21 cellular contexts compared by ENCODE assay signal in the genomic region with DNA sequence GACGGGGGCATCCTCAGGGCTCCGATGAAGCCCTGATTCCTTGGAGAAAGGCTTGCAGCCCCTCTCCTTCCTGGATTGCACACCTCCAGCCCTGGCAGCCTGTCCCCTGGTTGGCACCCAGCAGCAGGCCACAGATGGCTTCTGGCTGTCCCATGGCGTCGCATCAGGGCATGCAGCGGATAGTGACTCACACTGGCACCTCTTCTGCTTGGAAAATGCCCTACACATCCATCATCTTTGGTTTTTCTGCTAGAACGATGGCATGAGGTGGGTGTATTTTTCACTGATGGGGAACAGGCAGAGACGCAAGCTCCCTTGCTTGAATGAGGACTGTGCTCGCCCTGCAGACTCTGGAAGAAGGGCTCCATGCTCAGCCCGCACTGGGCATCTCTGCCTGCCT. TPM values are rescaled to one million over a fixed set of nuclear protein-coding genes. Genes with fewer than 3 reads are reported as not detected.
DNase-seq lines count a peak whose midpoint lies in the region; ATAC-seq and TF ChIP-seq lines count a peak whose summit lies in the region.
"Had no signal": no experiment of that assay in that cellular context is flagged by ENCODE, and none has a peak within 500 bp of the region (broad histone marks: within the 10 kb centered on the region; RNA-seq: fewer than 3 reads in every experiment).

No MANE protein-coding gene starts in this region.

- POLR2A ChIA-PET in HEK293T (lab: Yijun Ruan, JAX): no interaction called here

- peak overlapping the region; percentile 79 for H4K8ac ChIP-seq in mesenchymal stem cell (ENCODE audit: low read length)

- TF ChIP-seq CTCF in psoas muscle (IDR thresholded peaks at IDR 0.05): no peak

- H3K27ac ChIP-seq in mesenchymal stem cell (ENCODE audit: low read length, poor library complexity, severe bottlenecking) (no peak overlapping the region), psoas muscle (no peak overlapping the region)
- H3K27ac ChIP-seq: C4-2B, SJSA1 had no signal

- 93% methylated on average over 9 of the region's 9 CpGs for WGBS in mesenchymal stem cell
- WGBS in psoas muscle, 3 donors: 61 to 86% (median 66%) methylated on average over 9 of the region's 9 CpGs

- H3K4me3 ChIP-seq in mesenchymal stem cell (ENCODE audit: insufficient read depth in 1 of 2, low read depth in 1 of 2, low read length in 2 of 2): no peak overlapping the region
- no peak overlapping the region for H3K4me3 ChIP-seq in psoas muscle
- H3K4me3 ChIP-seq: SJSA1 had no signal

- H3K9me3 ChIP-seq in mesenchymal stem cell (ENCODE audit: control insufficient read depth, low read length) (peaks cover 2% of the 10 kb centered on the region), psoas muscle (no peaks in the 10 kb centered on the region)
- H3K9me3 ChIP-seq: SJSA1 had no signal

- peak; percentile 42 for DNase-seq in M059J (ENCODE audit: low read depth)
- DNase-seq in SW480 (ENCODE audit: low spot score): peak; percentile 25
- DNase-seq in mesenchymal stem cell: no peak
- DNase-seq in posterior cingulate gyrus: peak in 6 of 10 donors; percentile 19 to 87 (median 52)
- no peak for DNase-seq in G401 (ENCODE audit: low spot score)
- DNase-seq in psoas muscle: no peak
- no peak for DNase-seq in HEK293T (ENCODE audit: extremely low spot score)
- DNase-seq: Calu3; CD8-positive, alpha-beta memory T cell; EL; KG1; NCI-H1105; NCI-H146; NCI-H2081; NCI-H2171; NCI-H526; OCI-M1 had no signal

- H2BK15ac ChIP-seq in mesenchymal stem cell (ENCODE audit: low read depth, poor library complexity, severe bottlenecking): no peak overlapping the region

- H2AFZ ChIP-seq in mesenchymal stem cell (ENCODE audit: low read depth, low read length): no peak overlapping the region

- no peak overlapping the region for H3K18ac ChIP-seq in mesenchymal stem cell (ENCODE audit: low read depth in 1 of 2, low read length in 2 of 2)

- H3K4ac ChIP-seq in mesenchymal stem cell (ENCODE audit: low read depth in 1 of 2, low read length in 2 of 2): no peak overlapping the region

- CTCF ChIA-PET in HEK293T (lab: Yijun Ruan, JAX): no interaction called here

- intact Hi-C loops in posterior cingulate gyrus (cut with DNase I): loop anchor here (10.0 kb wide), 1 partner anchor 54 kb away; no protein-coding TSS in a partner anchor
- intact Hi-C loops in psoas muscle (cut with DNase I): no loop called here

- H3K27me3 ChIP-seq in mesenchymal stem cell (ENCODE audit: control insufficient read depth in 1 of 2, insufficient read depth in 1 of 2, low read length in 2 of 2): no peaks in the 10 kb centered on the region
- H3K27me3 ChIP-seq in psoas muscle (ENCODE audit: insufficient read depth in 3 of 3, low read length in 2 of 3): peaks cover 0 to 18% (median 0%) of the 10 kb centered on the region in 3 donors
- H3K27me3 ChIP-seq: SJSA1 had no signal

- H2AK5ac ChIP-seq in mesenchymal stem cell (ENCODE audit: low read length, severe bottlenecking): no peak overlapping the region

- H3K9ac ChIP-seq in mesenchymal stem cell (ENCODE audit: low read length): no peak overlapping the region

- in situ Hi-C loops in G401 (cut with HindIII; ENCODE audit: low sequenced_read_pairs): no loop called here

- peak overlapping the region; percentile 32 for H4K91ac ChIP-seq in mesenchymal stem cell (ENCODE audit: low read length)

- H3K36me3 ChIP-seq in mesenchymal stem cell (ENCODE audit: control insufficient read depth in 1 of 2, insufficient read depth in 2 of 2, low read depth in 1 of 2, low read length in 2 of 2): no peaks in the 10 kb centered on the region
- H3K36me3 ChIP-seq in psoas muscle (ENCODE audit: insufficient read depth in 1 of 2, low read depth in 1 of 2): no peaks in the 10 kb centered on the region
- H3K36me3 ChIP-seq: SJSA1 had no signal

- no peak overlapping the region for H3K4me2 ChIP-seq in mesenchymal stem cell (ENCODE audit: low read length, poor library complexity, severe bottlenecking)

- no peaks in the 10 kb centered on the region for H3K79me1 ChIP-seq in mesenchymal stem cell (replicated peaks; ENCODE audit: low read length, poor library complexity, severe bottlenecking)

- H2BK120ac ChIP-seq in mesenchymal stem cell (ENCODE audit: low read depth, low read length): no peak overlapping the region

- no peak overlapping the region for H3K14ac ChIP-seq in mesenchymal stem cell (ENCODE audit: low read length in 2 of 2)

- no peak overlapping the region for H3K23ac ChIP-seq in mesenchymal stem cell (ENCODE audit: low read length in 2 of 2)

- ATAC-seq in psoas muscle (no peak), HG03139 (IDR thresholded peaks at IDR 0.05; ENCODE audit: unreplicated experiment) (no peak)
- ATAC-seq: Right ventricle myocardium inferior had no signal

- no peak overlapping the region for H2BK12ac ChIP-seq in mesenchymal stem cell (ENCODE audit: low read length in 2 of 2)

- no peak overlapping the region for H2BK5ac ChIP-seq in mesenchymal stem cell (ENCODE audit: low read depth, low read length, poor library complexity, severe bottlenecking)

- peaks cover 23% of the 10 kb centered on the region for H3K4me1 ChIP-seq in mesenchymal stem cell (ENCODE audit: control insufficient read depth, insufficient read depth, low read depth, low read length)
- H3K4me1 ChIP-seq in psoas muscle: no peaks in the 10 kb centered on the region

TF ChIP-seq in HEK293T, 16 proteins besides CTCF, POLR2A, EP300 and RAD21:
- TF ChIP-seq ZNF384 (IDR thresholded peaks at IDR 0.05): no peak
- no peak for TF ChIP-seq PKNOX1 (IDR thresholded peaks at IDR 0.05)
- TF ChIP-seq FOXK2 (IDR thresholded peaks at IDR 0.05): no peak
- no peak for TF ChIP-seq SP1 (IDR thresholded peaks at IDR 0.05)
- no peak for TF ChIP-seq NFRKB (IDR thresholded peaks at IDR 0.05)
- no peak for TF ChIP-seq FOXA1 (IDR thresholded peaks at IDR 0.05)
- TF ChIP-seq ARNT (IDR thresholded peaks at IDR 0.05): no peak
- TF ChIP-seq SUZ12 (IDR thresholded peaks at IDR 0.05): no peak
- no peak for TF ChIP-seq ELF4 (IDR thresholded peaks at IDR 0.05)
- no peak for TF ChIP-seq BHLHE40 (IDR thresholded peaks at IDR 0.05; ENCODE audit: borderline replicate concordance)
- no peak for TF ChIP-seq L3MBTL2 (conservative IDR thresholded peaks at IDR 0.05)
- TF ChIP-seq HDGF (IDR thresholded peaks at IDR 0.05; ENCODE audit: borderline replicate concordance): no peak
- no peak for TF ChIP-seq FOXM1 (IDR thresholded peaks at IDR 0.05; ENCODE audit: borderline replicate concordance)
- TF ChIP-seq LEF1 (IDR thresholded peaks at IDR 0.05; ENCODE audit: borderline replicate concordance): no peak
- TF ChIP-seq TARDBP (IDR thresholded peaks at IDR 0.05): no peak
- no peak for TF ChIP-seq CTBP1 (IDR thresholded peaks at IDR 0.05; ENCODE audit: borderline replicate concordance)

RNA-seq across cellular contexts. Expression of gene IER5L, which starts 23.2 kb away (rescaled TPM):
- total RNA-seq in M059J (2014; rRNA removed; shearing (Covaris generic)): 43.1 and 75.3 TPM in 2 replicates
- 26.8 TPM for polyA plus RNA-seq in mesenchymal stem cell (2013, experiment 1 of 2)
- 26.3 TPM for polyA plus RNA-seq in mesenchymal stem cell (2013, experiment 2 of 2)
- total RNA-seq in G401 (2014; rRNA removed; shearing (Covaris generic)): 92.7 and 121 TPM in 2 replicates
- total RNA-seq in psoas muscle: 1 to 10 TPM; 1.7 to 4.5 (median 3.4) TPM
- polyA plus RNA-seq in psoas muscle: 1 to 10 TPM; 1.4 to 8.3 (median 3.0) TPM

Comparison
In these comparisons a context has a peak if more than half of its experiments do, and no peak if none do; other contexts are left out.
1. DNase-seq: peak in M059J (single experiment), SW480 (single experiment) and posterior cingulate gyrus (6 of 10); none in mesenchymal stem cell (single experiment), G401 (single experiment), psoas muscle (0 of 2) and HEK293T (single experiment).